ENCODE assay signal across 35 cellular contexts in genomic region chr19:273393-273792, GRCh38. TPM values are rescaled to one million over a fixed set of nuclear protein-coding genes. Genes with fewer than 3 reads are reported as not detected.
"Had no signal": no experiment of that assay in that cellular context is flagged by ENCODE, and none has a peak within 500 bp of the region (broad histone marks: within the 10 kb centered on the region; RNA-seq: fewer than 3 reads in every experiment).

No MANE protein-coding gene starts in this region.

- H3K36me3 Mint-ChIP-seq: activated CD4-positive, alpha-beta memory T cell treated with anti-CD3 and anti-CD28 coated beads for 36 hours; activated naive CD4-positive, alpha-beta T cell treated with anti-CD3 and anti-CD28 coated beads, Interleukin-2, amount 50 U/mL, for 24 hours; activated naive CD8-positive, alpha-beta T cell; activated naive CD8-positive, alpha-beta T cell treated with anti-CD3 and anti-CD28 coated beads, Interleukin-2, amount 10 ng/mL, durations not matched to agents 7 days and 5 days; brain had no signal

- H3K27ac Mint-ChIP-seq: activated B cell treated with CpG ODN at 0.5 μM for 24 hours; activated CD4-positive, alpha-beta memory T cell treated with anti-CD3 and anti-CD28 coated beads for 36 hours; activated CD4-positive, alpha-beta T cell treated with anti-CD3 and anti-CD28 coated beads, Interleukin-2, amount 10 ng/mL, durations not matched to agents 24 days and 14 days; activated CD8-positive, alpha-beta T cell treated with anti-CD3 and anti-CD28 coated beads for 36 hours; activated naive CD4-positive, alpha-beta T cell treated with anti-CD3 and anti-CD28 coated beads for 36 hours; activated naive CD4-positive, alpha-beta T cell treated with anti-CD3 and anti-CD28 coated beads, Interleukin-2, amount 50 U/mL, for 24 hours; activated naive CD8-positive, alpha-beta T cell; activated naive CD8-positive, alpha-beta T cell treated with anti-CD3 and anti-CD28 coated beads, Interleukin-2, amount 10 ng/mL, durations not matched to agents 7 days and 5 days; activated naive CD8-positive, alpha-beta T cell treated with anti-CD3 and anti-CD28 coated beads, Interleukin-2, amount 50 U/mL, for 24 hours; activated T-cell treated with anti-CD3 and anti-CD28 coated beads, Interleukin-2, amount 50 U/mL, for 72 hours; activated T-helper 1 cell treated with anti-CD3 and anti-CD28 coated beads, Interleukin-12 subunit alpha, Interleukin-12 subunit beta, Interleukin-2, Interleukin-4 antibody, amounts not matched to agents 30 ng/mL and 10 ng/mL and 1 ng/mL, durations not matched to agents 14 hours and 24 hours and 36 hours; activated T-helper 17 cell treated with anti-CD3 and anti-CD28 coated beads, Interleukin-2, amount 50 U/mL, for 72 hours; brain; T-helper 1 cell treated with Interleukin-12 subunit alpha and Interleukin-12 subunit beta and Interleukin-4 antibody, amounts not matched to agents 30 μg/mL and 1 μg/mL, for 36 hours; T-helper 2 cell treated with Interferon-gamma antibody and Interleukin-4, amounts not matched to agents 5 μg/mL and 100 μg/mL, for 36 hours had no signal

- H3K4me3 Mint-ChIP-seq: activated B cell treated with CpG ODN at 0.5 μM for 24 hours; activated CD4-positive, alpha-beta memory T cell treated with anti-CD3 and anti-CD28 coated beads for 36 hours; activated CD4-positive, alpha-beta T cell treated with anti-CD3 and anti-CD28 coated beads, Interleukin-2, amount 10 ng/mL, durations not matched to agents 24 days and 14 days; activated CD8-positive, alpha-beta T cell treated with anti-CD3 and anti-CD28 coated beads for 36 hours; activated naive CD4-positive, alpha-beta T cell treated with anti-CD3 and anti-CD28 coated beads for 36 hours; activated naive CD4-positive, alpha-beta T cell treated with anti-CD3 and anti-CD28 coated beads, Interleukin-2, amount 50 U/mL, for 24 hours; activated naive CD8-positive, alpha-beta T cell; activated naive CD8-positive, alpha-beta T cell treated with anti-CD3 and anti-CD28 coated beads, Interleukin-2, amount 10 ng/mL, durations not matched to agents 7 days and 5 days; activated naive CD8-positive, alpha-beta T cell treated with anti-CD3 and anti-CD28 coated beads, Interleukin-2, amount 50 U/mL, for 24 hours; activated T-cell treated with anti-CD3 and anti-CD28 coated beads, Interleukin-2, amount 50 U/mL, for 4 hours; activated T-cell treated with anti-CD3 and anti-CD28 coated beads, Interleukin-2, amount 50 U/mL, for 72 hours; activated T-helper 1 cell treated with anti-CD3 and anti-CD28 coated beads, Interleukin-12 subunit alpha, Interleukin-12 subunit beta, Interleukin-2, Interleukin-4 antibody, amounts not matched to agents 30 ng/mL and 10 ng/mL and 1 ng/mL, durations not matched to agents 14 hours and 24 hours and 36 hours; activated T-helper 17 cell treated with anti-CD3 and anti-CD28 coated beads, Interleukin-2, amount 50 U/mL, for 72 hours; brain; central memory CD8-positive, alpha-beta T cell; T-helper 1 cell treated with Interleukin-12 subunit alpha and Interleukin-12 subunit beta and Interleukin-4 antibody, amounts not matched to agents 30 μg/mL and 1 μg/mL, for 36 hours; T-helper 2 cell treated with Interferon-gamma antibody and Interleukin-4, amounts not matched to agents 5 μg/mL and 100 μg/mL, for 36 hours had no signal

- H3K9me3 Mint-ChIP-seq: activated B cell treated with CpG ODN at 0.5 μM for 24 hours; activated CD4-positive, alpha-beta memory T cell treated with anti-CD3 and anti-CD28 coated beads for 36 hours; activated CD4-positive, alpha-beta T cell treated with anti-CD3 and anti-CD28 coated beads, Interleukin-2, amount 10 ng/mL, durations not matched to agents 24 days and 14 days; activated CD8-positive, alpha-beta T cell treated with anti-CD3 and anti-CD28 coated beads for 36 hours; activated naive CD4-positive, alpha-beta T cell treated with anti-CD3 and anti-CD28 coated beads for 36 hours; activated naive CD4-positive, alpha-beta T cell treated with anti-CD3 and anti-CD28 coated beads, Interleukin-2, amount 50 U/mL, for 24 hours; activated naive CD8-positive, alpha-beta T cell treated with anti-CD3 and anti-CD28 coated beads, Interleukin-2, amount 10 ng/mL, durations not matched to agents 7 days and 5 days; activated naive CD8-positive, alpha-beta T cell treated with anti-CD3 and anti-CD28 coated beads, Interleukin-2, amount 50 U/mL, for 24 hours; activated T-cell treated with anti-CD3 and anti-CD28 coated beads, Interleukin-2, amount 50 U/mL, for 4 hours; activated T-cell treated with anti-CD3 and anti-CD28 coated beads, Interleukin-2, amount 50 U/mL, for 72 hours; activated T-helper 1 cell treated with anti-CD3 and anti-CD28 coated beads, Interleukin-12 subunit alpha, Interleukin-12 subunit beta, Interleukin-2, Interleukin-4 antibody, amounts not matched to agents 30 ng/mL and 10 ng/mL and 1 ng/mL, durations not matched to agents 14 hours and 24 hours and 36 hours; activated T-helper 17 cell treated with anti-CD3 and anti-CD28 coated beads, Interleukin-2, amount 50 U/mL, for 72 hours; central memory CD8-positive, alpha-beta T cell; T-helper 1 cell treated with Interleukin-12 subunit alpha and Interleukin-12 subunit beta and Interleukin-4 antibody, amounts not matched to agents 30 μg/mL and 1 μg/mL, for 36 hours; T-helper 2 cell treated with Interferon-gamma antibody and Interleukin-4, amounts not matched to agents 5 μg/mL and 100 μg/mL, for 36 hours had no signal

- DNase-seq: activated B cell treated with CpG ODN at 0.5 μM for 24 hours; activated CD4-positive, alpha-beta memory T cell treated with anti-CD3 and anti-CD28 coated beads for 36 hours; activated CD4-positive, alpha-beta T cell treated with anti-CD3 and anti-CD28 coated beads for 4 hours; activated CD4-positive, alpha-beta T cell treated with anti-CD3 and anti-CD28 coated beads, Interleukin-2, amount 10 ng/mL, durations not matched to agents 24 days and 14 days; activated CD4-positive, alpha-beta T cell treated with anti-CD3 and anti-CD28 coated beads, Interleukin-2, amount 50 U/mL, for 1 hour; activated CD4-positive, alpha-beta T cell treated with anti-CD3 and anti-CD28 coated beads, Interleukin-2, amount 50 U/mL, for 4 hours; activated CD4-positive, CD25-positive, alpha-beta regulatory T cell treated with anti-CD3 and anti-CD28 coated beads, Interleukin-2, amount 50 U/mL, for 72 hours; activated CD8-positive, alpha-beta memory T cell treated with anti-CD3 and anti-CD28 coated beads, Interleukin-2, amount 50 U/mL, for 4 hours; activated CD8-positive, alpha-beta T cell treated with anti-CD3 and anti-CD28 coated beads for 36 hours; activated effector memory CD4-positive, alpha-beta T cell treated with anti-CD3 and anti-CD28 coated beads, Interleukin-2, amount 50 U/mL, for 16 hours; activated gamma-delta T cell treated with Interleukin-2 at 50 U/mL for 16 hours; activated naive CD4-positive, alpha-beta T cell; activated naive CD4-positive, alpha-beta T cell treated with anti-CD3 and anti-CD28 coated beads for 36 hours; activated naive CD8-positive, alpha-beta T cell treated with anti-CD3 and anti-CD28 coated beads, Interleukin-2, amount 10 ng/mL, durations not matched to agents 7 days and 5 days; activated naive CD8-positive, alpha-beta T cell treated with anti-CD3 and anti-CD28 coated beads, Interleukin-2, amount 50 U/mL, for 24 hours; activated T-cell treated with anti-CD3 and anti-CD28 coated beads for 4 hours; activated T-cell treated with anti-CD3 and anti-CD28 coated beads, Interleukin-2, amount 50 U/mL, for 1 hour; activated T-cell treated with anti-CD3 and anti-CD28 coated beads, Interleukin-2, amount 50 U/mL, for 4 hours; activated T-cell treated with anti-CD3 and anti-CD28 coated beads, Interleukin-2, amount 50 U/mL, for 72 hours; amygdala; anterior cingulate cortex; caudate nucleus; cerebellar nuclear complex; T-helper 1 cell; T-helper 2 cell; T-helper 9 cell had no signal

- H3K4me1 Mint-ChIP-seq: activated B cell treated with CpG ODN at 0.5 μM for 24 hours; activated CD4-positive, alpha-beta T cell treated with anti-CD3 and anti-CD28 coated beads, Interleukin-2, amount 10 ng/mL, durations not matched to agents 24 days and 14 days; activated naive CD4-positive, alpha-beta T cell treated with anti-CD3 and anti-CD28 coated beads, Interleukin-2, amount 50 U/mL, for 24 hours; activated naive CD8-positive, alpha-beta T cell treated with anti-CD3 and anti-CD28 coated beads, Interleukin-2, amount 10 ng/mL, durations not matched to agents 7 days and 5 days; activated naive CD8-positive, alpha-beta T cell treated with anti-CD3 and anti-CD28 coated beads, Interleukin-2, amount 50 U/mL, for 24 hours; activated T-helper 17 cell treated with anti-CD3 and anti-CD28 coated beads, Interleukin-2, amount 50 U/mL, for 72 hours; brain; central memory CD8-positive, alpha-beta T cell had no signal

- ATAC-seq: activated CD8-positive, alpha-beta T cell treated with anti-CD3 and anti-CD28 coated beads for 36 hours; activated naive CD8-positive, alpha-beta T cell treated with anti-CD3 and anti-CD28 coated beads, Interleukin-2, amount 50 U/mL, for 24 hours; activated T-cell treated with anti-CD3 and anti-CD28 coated beads, Interleukin-2, amount 50 U/mL, for 4 hours; activated T-cell treated with anti-CD3 and anti-CD28 coated beads, Interleukin-2, amount 50 U/mL, for 72 hours; activated T-helper 17 cell treated with anti-CD3 and anti-CD28 coated beads, Interleukin-2, amount 50 U/mL, for 72 hours had no signal

RNA-seq across cellular contexts. Expression of gene PLPP2, which starts 17.8 kb away (rescaled TPM):
- total RNA-seq: activated CD8-positive, alpha-beta memory T cell treated with anti-CD3 and anti-CD28 coated beads for 36 hours; activated naive CD8-positive, alpha-beta T cell treated with anti-CD3 and anti-CD28 coated beads, Interleukin-2, amount 10 ng/mL, durations not matched to agents 7 days and 5 days had no signal
